Comparison of ENCODE assay signal across 22 cellular contexts in genomic region chrX:130158311-130158710, GRCh38.
"Had no signal": no experiment of that assay in that cellular context is flagged by ENCODE, and none has a peak within 500 bp of the region (broad histone marks: within the 10 kb centered on the region; RNA-seq: fewer than 3 reads in every experiment).

No MANE protein-coding gene starts in this region.

- H3K4me2 ChIP-seq: KMS-11, SK-N-SH had no signal

- DNase-seq: Kasumi-1, MM.1S, NCI-H1092 treated with DMSO at 0.1 percent for 48 hours, NCI-H1417, NCI-H1436 treated with DMSO at 0.1 percent for 48 hours, NCI-H1694, NCI-H1930, NCI-H2081, NCI-H2107, NCI-H345, NCI-H446 treated with DMSO at 0.1 percent for 48 hours, NCI-H510A treated with DMSO at 0.1 percent for 48 hours, NCI-H526, SHP77, SK-N-SH, SW 1271 had no signal

- ATAC-seq: K562, Panc1 had no signal

- H3K4me3 ChIP-seq: K562 had no signal

- FAIRE-seq: HTR-8/SVneo, K562 had no signal

- H3K9ac ChIP-seq: KMS-11, SK-N-SH had no signal

- H3K9me3 ChIP-seq: SK-N-SH had no signal

- H3K27ac ChIP-seq: HL-60, KMS-11, RWPE1 had no signal
